Comparison of ENCODE assay signal across 15 cellular contexts in the genomic region with DNA sequence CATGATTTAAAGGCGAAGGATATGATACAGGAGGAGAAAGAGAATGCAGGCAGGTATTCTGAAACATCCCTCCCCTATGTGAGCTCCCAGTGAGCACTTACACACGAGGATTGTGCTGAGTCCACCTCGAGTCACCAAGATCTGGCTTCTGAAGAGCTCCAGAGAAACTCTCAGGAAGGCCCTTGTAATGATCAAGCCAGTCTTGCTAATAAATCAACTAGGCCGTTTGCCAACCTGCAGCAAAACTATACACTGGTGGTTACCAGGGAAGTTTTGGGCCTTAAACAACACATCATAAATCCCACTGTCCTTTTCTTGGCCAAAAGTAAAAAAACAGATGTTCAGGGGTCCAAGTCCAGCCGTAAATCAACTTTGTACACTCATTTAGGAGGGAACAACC.
DNase-seq lines count a peak whose midpoint lies in the region; ATAC-seq and TF ChIP-seq lines count a peak whose summit lies in the region.
"Had no signal": no experiment of that assay in that cellular context is flagged by ENCODE, and none has a peak within 500 bp of the region (broad histone marks: within the 10 kb centered on the region; RNA-seq: fewer than 3 reads in every experiment).

No MANE protein-coding gene starts in this region.

- intact Hi-C loops in Right ventricle myocardium superior (cut with DNase I), result loop anchor here (5.0 kb wide), 1 partner anchor 426 kb away; no protein-coding TSS in a partner anchor

- DNase-seq in activated T-cell treated with anti-CD3 and anti-CD28 coated beads, Interleukin-2, amount 50 U/mL, for 72 hours, result no peak
- DNase-seq in activated T-cell treated with anti-CD3 and anti-CD28 coated beads, Interleukin-2, amount 50 U/mL, for 48 hours, result no peak
- DNase-seq in NCI-H69 (lab: John Stamatoyannopoulos, UW) (peak; percentile 63), fibroblast of peridontal ligament (ENCODE audit: extremely low read depth) (peak; percentile 20), skeletal muscle cell (ENCODE audit: low read depth) (peak; percentile 68), NOMO-1 treated with dmso at 0.1 percent for 144 hours (lab: John Stamatoyannopoulos, UW; ENCODE audit: unreplicated experiment) (no peak), Right ventricle myocardium superior (no peak), GM20000 (ENCODE audit: low spot score) (no peak)
- DNase-seq: activated CD8-positive, alpha-beta memory T cell treated with anti-CD3 and anti-CD28 coated beads, Interleukin-2, amount 10 ng/mL, durations not matched to agents 7 days and 5 days; activated naive CD8-positive, alpha-beta T cell treated with anti-CD3 and anti-CD28 coated beads, Interleukin-2, amount 50 U/mL, for 24 hours; Calu3; NCI-H2171; occipital lobe had no signal

- peaks cover 47% of the 10 kb centered on the region for H3K4me1 Mint-ChIP-seq in activated T-cell treated with anti-CD3 and anti-CD28 coated beads, Interleukin-2, amount 50 U/mL, for 72 hours (ENCODE audit: low read depth)

- peaks cover 12 to 15% of the 10 kb centered on the region in 2 donors for H3K36me3 Mint-ChIP-seq in activated T-cell treated with anti-CD3 and anti-CD28 coated beads, Interleukin-2, amount 50 U/mL, for 72 hours (ENCODE audit: insufficient read depth in 2 of 2)

- no peak overlapping the region for H3K4me3 Mint-ChIP-seq in activated T-cell treated with anti-CD3 and anti-CD28 coated beads, Interleukin-2, amount 50 U/mL, for 72 hours
- H3K4me3 Mint-ChIP-seq: activated CD8-positive, alpha-beta memory T cell treated with anti-CD3 and anti-CD28 coated beads, Interleukin-2, amount 10 ng/mL, durations not matched to agents 7 days and 5 days; activated naive CD8-positive, alpha-beta T cell treated with anti-CD3 and anti-CD28 coated beads, Interleukin-2, amount 50 U/mL, for 24 hours had no signal

- no peaks in the 10 kb centered on the region for H3K9me3 Mint-ChIP-seq in activated T-cell treated with anti-CD3 and anti-CD28 coated beads, Interleukin-2, amount 50 U/mL, for 72 hours

- H3K4me3 ChIP-seq in skeletal muscle cell (ENCODE audit: low read depth, low read length), result no peak overlapping the region
- H3K4me3 ChIP-seq: SJSA1 had no signal

- no peak for TF ChIP-seq CTCF in GM20000 (IDR thresholded peaks at IDR 0.05; ENCODE audit: extremely low read depth, missing control alignments)

- peak overlapping the region; percentile 3 for H3K27ac Mint-ChIP-seq in activated T-cell treated with anti-CD3 and anti-CD28 coated beads, Interleukin-2, amount 50 U/mL, for 72 hours
- H3K27ac Mint-ChIP-seq: activated CD8-positive, alpha-beta memory T cell treated with anti-CD3 and anti-CD28 coated beads, Interleukin-2, amount 10 ng/mL, durations not matched to agents 7 days and 5 days; activated naive CD8-positive, alpha-beta T cell treated with anti-CD3 and anti-CD28 coated beads, Interleukin-2, amount 50 U/mL, for 24 hours had no signal

- H3K27me3 Mint-ChIP-seq in activated T-cell treated with anti-CD3 and anti-CD28 coated beads, Interleukin-2, amount 50 U/mL, for 72 hours (ENCODE audit: low read depth), result no peaks in the 10 kb centered on the region
- H3K27me3 Mint-ChIP-seq: activated CD8-positive, alpha-beta memory T cell treated with anti-CD3 and anti-CD28 coated beads, Interleukin-2, amount 10 ng/mL, durations not matched to agents 7 days and 5 days; activated naive CD8-positive, alpha-beta T cell treated with anti-CD3 and anti-CD28 coated beads, Interleukin-2, amount 50 U/mL, for 24 hours had no signal

- ATAC-seq in activated T-cell treated with anti-CD3 and anti-CD28 coated beads, Interleukin-2, amount 50 U/mL, for 72 hours (replicated peaks in 1 of 2), result no peak
- ATAC-seq in Right ventricle myocardium superior (ENCODE audit: poor library complexity), result no peak
- ATAC-seq: activated CD8-positive, alpha-beta memory T cell treated with anti-CD3 and anti-CD28 coated beads, Interleukin-2, amount 10 ng/mL, durations not matched to agents 7 days and 5 days; activated naive CD8-positive, alpha-beta T cell treated with anti-CD3 and anti-CD28 coated beads, Interleukin-2, amount 50 U/mL, for 24 hours; esophagus mucosa had no signal

Comparison
In these comparisons a context has a peak if more than half of its experiments do, and no peak if none do; other contexts are left out.
1. DNase-seq: peak in NCI-H69 (single experiment), fibroblast of peridontal ligament (single experiment) and skeletal muscle cell (single experiment); none in activated T-cell treated with anti-CD3 and anti-CD28 coated beads, Interleukin-2, amount 50 U/mL, for 72 hours (0 of 2), activated T-cell treated with anti-CD3 and anti-CD28 coated beads, Interleukin-2, amount 50 U/mL, for 48 hours (0 of 2), NOMO-1 treated with dmso at 0.1 percent for 144 hours (single experiment), Right ventricle myocardium superior (single experiment) and GM20000 (single experiment).